Comparison of ENCODE assay signal across 1 cellular context in genomic region chr17:76538941-76539340, GRCh38.
TF ChIP-seq lines count a peak whose summit lies in the region.

No MANE protein-coding gene starts in this region.

TF ChIP-seq in GM23338, 12 proteins besides CTCF, POLR2A, EP300 and RAD21:
- TF ChIP-seq ZNF462 (CRISPR knock-in tag; IDR thresholded peaks at IDR 0.05) (no peak), EZH2 (IDR thresholded peaks at IDR 0.05; ENCODE audit: low read depth, unreplicated experiment) (no peak), ZNF114 (CRISPR knock-in tag; IDR thresholded peaks at IDR 0.05) (no peak), JUNB (IDR thresholded peaks at IDR 0.05; ENCODE audit: unreplicated experiment) (no peak), ETS1 (IDR thresholded peaks at IDR 0.05) (no peak), ZNF331 (CRISPR knock-in tag; IDR thresholded peaks at IDR 0.05; ENCODE audit: low read depth) (no peak), POLR2AphosphoS5 (IDR thresholded peaks at IDR 0.05; ENCODE audit: low read depth) (no peak), STAT1 (IDR thresholded peaks at IDR 0.05; ENCODE audit: unreplicated experiment) (no peak), CREB1 (CRISPR knock-in tag; IDR thresholded peaks at IDR 0.05; ENCODE audit: low read depth) (no peak), EZH2phosphoT487 (IDR thresholded peaks at IDR 0.05; ENCODE audit: unreplicated experiment) (no peak), REST (IDR thresholded peaks at IDR 0.05; ENCODE audit: unreplicated experiment) (no peak), NANOG (IDR thresholded peaks at IDR 0.05; ENCODE audit: borderline replicate concordance) (no peak)
TF ChIP-seq in GM23338: peak in this region for 0.
